8 cellular contexts compared by ENCODE assay signal in genomic region chr2:109128048-109128465, GRCh38. TPM values are rescaled to one million over a fixed set of nuclear protein-coding genes. Genes with fewer than 3 reads are reported as not detected.
DNase-seq lines count a peak whose midpoint lies in the region; ATAC-seq and TF ChIP-seq lines count a peak whose summit lies in the region.

No MANE protein-coding gene starts in this region.

- peaks cover 3 to 66% of the 10 kb centered on the region in 2 donors for H3K27me3 ChIP-seq in left lung

- intact Hi-C loops in left lung (cut with DNase I): loop anchor here in 1 of 2 donors (5.0 kb wide), 2 partner anchors 369 to 384 kb away; no protein-coding TSS in a partner anchor

- DNase-seq in DMS114 treated with DMSO at 0.1 percent for 48 hours (lab: John Stamatoyannopoulos, UW; ENCODE audit: unreplicated experiment) (peak; percentile 56), NCI-H446 (lab: John Stamatoyannopoulos, UW) (peak; percentile 58 to 88), dermis blood vessel endothelial cell (peak; percentile 94), left lung (peak; percentile 82 to 94)
- DNase-seq in activated CD4-positive, alpha-beta T cell treated with anti-CD3 and anti-CD28 coated beads, Interleukin-2, amount 50 U/mL, for 1 hour: peak; percentile 66
- peak; percentile 62 to 68 for DNase-seq in stimulated activated CD4-positive, alpha-beta T cell treated with anti-CD3 and anti-CD28 coated beads, Interleukin-1b, Interleukin-23, amount 100 ng/mL, for 4 hours (ENCODE audit: low read depth in 2 of 2)

- no peaks in the 10 kb centered on the region for H3K36me3 ChIP-seq in left lung

- H3K4me3 ChIP-seq in left lung: peak overlapping the region; percentile 63 to 73

- H3K4me1 ChIP-seq in left lung: peaks cover 0 to 47% of the 10 kb centered on the region in 2 donors

- ATAC-seq in HG02763 (IDR thresholded peaks at IDR 0.05; ENCODE audit: unreplicated experiment) (peak; percentile 57), left lung (peak; percentile 88), GM18858 (IDR thresholded peaks at IDR 0.05; ENCODE audit: unreplicated experiment) (no peak)

- no peaks in the 10 kb centered on the region for H3K9me3 ChIP-seq in left lung

- peak; percentile 86 to 94 for TF ChIP-seq CTCF in left lung (IDR thresholded peaks at IDR 0.05)

- H3K27ac ChIP-seq in left lung: peak overlapping the region; percentile 59 to 82

RNA-seq across cellular contexts. Expression of gene SH3RF3, which starts 0.9 kb away (rescaled TPM):
- total RNA-seq in dermis blood vessel endothelial cell (7.7 and 13.5 TPM in 2 replicates), left lung (10 to 100 TPM in 1 of 2 donors, 1 to 10 TPM in 1; 7.6 to 11.1 TPM)
